In genomic region chr20:949717-950116, GRCh38 we compare ENCODE assay signal across 20 cellular contexts. TPM values are rescaled to one million over a fixed set of nuclear protein-coding genes. Genes with fewer than 3 reads are reported as not detected.
DNase-seq lines count a peak whose midpoint lies in the region; ATAC-seq and TF ChIP-seq lines count a peak whose summit lies in the region.
"Had no signal": no experiment of that assay in that cellular context is flagged by ENCODE, and none has a peak within 500 bp of the region (broad histone marks: within the 10 kb centered on the region; RNA-seq: fewer than 3 reads in every experiment).

No MANE protein-coding gene starts in this region.

- no peak overlapping the region for H3K9ac ChIP-seq in neuronal stem cell (ENCODE audit: low read depth, low read length, poor library complexity)

- H3K36me3 Mint-ChIP-seq in CD4-positive, CD25-positive, alpha-beta regulatory T cell = no peaks in the 10 kb centered on the region
- H3K36me3 Mint-ChIP-seq in Caco-2 (ENCODE audit: insufficient read depth, unreplicated experiment) = no peaks in the 10 kb centered on the region
- H3K36me3 Mint-ChIP-seq: CD8-positive, alpha-beta T cell had no signal

- H2BK5ac ChIP-seq in neuronal stem cell (ENCODE audit: low read length) = peak overlapping the region; percentile 71

- DNase-seq in CD4-positive, CD25-positive, alpha-beta regulatory T cell = no peak
- DNase-seq in left lobe of liver (ENCODE audit: low spot score) (peak; percentile 26), neuronal stem cell (ENCODE audit: low spot score) (no peak), NCI-H146 (lab: John Stamatoyannopoulos, UW) (no peak), Caco-2 (no peak), NCI-H510A (lab: John Stamatoyannopoulos, UW) (no peak)
- DNase-seq: C1 segment of cervical spinal cord; CD8-positive, alpha-beta T cell; DMS 273 treated with DMSO at 0.1 percent for 48 hours; DMS79; EL; GDM1; GOT3 had no signal

- no peak overlapping the region for H2AFZ ChIP-seq in neuronal stem cell (ENCODE audit: low read length)

- H4K8ac ChIP-seq in neuronal stem cell (ENCODE audit: low read depth, low read length) = no peak overlapping the region

- peaks cover 2% of the 10 kb centered on the region for H3K79me1 ChIP-seq in neuronal stem cell (ENCODE audit: low read depth, low read length)

- no peaks in the 10 kb centered on the region for H3K4me1 Mint-ChIP-seq in CD4-positive, CD25-positive, alpha-beta regulatory T cell
- H3K4me1 Mint-ChIP-seq in Caco-2 (ENCODE audit: low read depth, unreplicated experiment) = peaks cover 7% of the 10 kb centered on the region

- WGBS in neuronal stem cell (ENCODE audit: extremely low coverage in 2 of 2, insufficient read length in 2 of 2, insufficient replicate concordance in 1 of 2), 2 donors = no CpG with 5 or more reads among the region's 7 CpGs

- H3K9me3 Mint-ChIP-seq in CD4-positive, CD25-positive, alpha-beta regulatory T cell = peaks cover 0 to 4% (median 0%) of the 10 kb centered on the region in 7 donors
- H3K9me3 Mint-ChIP-seq in Caco-2 (ENCODE audit: unreplicated experiment) = peaks cover 12% of the 10 kb centered on the region
- H3K9me3 Mint-ChIP-seq: CD8-positive, alpha-beta T cell had no signal

- no peak overlapping the region for H3K4me3 Mint-ChIP-seq in CD4-positive, CD25-positive, alpha-beta regulatory T cell
- no peak overlapping the region for H3K4me3 Mint-ChIP-seq in Caco-2 (ENCODE audit: unreplicated experiment)
- H3K4me3 Mint-ChIP-seq: CD8-positive, alpha-beta T cell had no signal

- POLR2A ChIA-PET in HEK293 (lab: Yijun Ruan, JAX) (no interaction called here), Caco-2 (lab: Charles Lee) (no interaction called here)

- no peaks in the 10 kb centered on the region for H3K36me3 ChIP-seq in CD4-positive, CD25-positive, alpha-beta regulatory T cell (ENCODE audit: control insufficient read depth, insufficient read depth, low read length)
- no peaks in the 10 kb centered on the region for H3K36me3 ChIP-seq in HEK293 (ENCODE audit: control insufficient read depth in 2 of 2, insufficient read depth in 1 of 2, low read length in 2 of 2)
- no peaks in the 10 kb centered on the region for H3K36me3 ChIP-seq in neuronal stem cell (replicated peaks in 1 of 2; ENCODE audit: control insufficient read depth in 2 of 2, insufficient read depth in 2 of 2, low read length in 2 of 2)
- no peaks in the 10 kb centered on the region for H3K36me3 ChIP-seq in Caco-2 (ENCODE audit: control insufficient read depth, insufficient read depth, low read length)
- H3K36me3 ChIP-seq: HAP-1 had no signal

- H3K9me3 ChIP-seq in CD4-positive, CD25-positive, alpha-beta regulatory T cell (ENCODE audit: control insufficient read depth in 2 of 2, low read length in 2 of 2) = no peaks in the 10 kb centered on the region
- no peaks in the 10 kb centered on the region for H3K9me3 ChIP-seq in HEK293 (ENCODE audit: control insufficient read depth, insufficient read depth, low read depth, low read length)
- H3K9me3 ChIP-seq in neuronal stem cell (replicated peaks in 1 of 2; ENCODE audit: control insufficient read depth in 2 of 2, insufficient read depth in 1 of 2, low read depth in 1 of 2, low read length in 2 of 2) = no peaks in the 10 kb centered on the region
- H3K9me3 ChIP-seq in Caco-2 = no peaks in the 10 kb centered on the region
- H3K9me3 ChIP-seq: HAP-1 had no signal

- intact Hi-C loops in Caco-2 (cut with micrococcal nuclease; ENCODE audit: unreplicated experiment) = loop anchor here (10.0 kb wide), 2 partner anchors 75 to 265 kb away; no protein-coding TSS in a partner anchor

- H3K27me3 ChIP-seq in CD4-positive, CD25-positive, alpha-beta regulatory T cell (ENCODE audit: control insufficient read depth, insufficient read depth, low read length) = peaks cover 2% of the 10 kb centered on the region
- H3K27me3 ChIP-seq in neuronal stem cell (ENCODE audit: control insufficient read depth in 3 of 3, insufficient read depth in 3 of 3, low read depth in 1 of 3, low read length in 3 of 3) (peaks cover 0 to 8% (median 0%) of the 10 kb centered on the region in 3 experiments), Caco-2 (replicated peaks; ENCODE audit: control insufficient read depth, insufficient read depth, low read length) (no peaks in the 10 kb centered on the region)

- no peak overlapping the region for H3K4me2 ChIP-seq in neuronal stem cell (ENCODE audit: insufficient read depth, low read length, poor library complexity, severe bottlenecking)

- H3K27ac Mint-ChIP-seq in CD4-positive, CD25-positive, alpha-beta regulatory T cell = peak overlapping the region in 2 of 3 donors; percentile 19 to 23
- H3K27ac Mint-ChIP-seq in Caco-2 (ENCODE audit: unreplicated experiment) = no peak overlapping the region
- H3K27ac Mint-ChIP-seq: CD8-positive, alpha-beta T cell had no signal

- H2AK5ac ChIP-seq in neuronal stem cell (ENCODE audit: low read depth, low read length) = no peak overlapping the region

- no peak overlapping the region for H2BK15ac ChIP-seq in neuronal stem cell (ENCODE audit: low read length)

- peak overlapping the region; percentile 45 for H3K18ac ChIP-seq in neuronal stem cell (ENCODE audit: low read length)

- TF ChIP-seq CTCF in HEK293 (tag by site-specific recombination; IDR thresholded peaks at IDR 0.05) (no peak), Caco-2 (IDR thresholded peaks at IDR 0.05; ENCODE audit: insufficient read depth in 1 of 2, low read depth in 1 of 2, low read length in 1 of 2, severe bottlenecking in 1 of 2, unreplicated experiment in 1 of 2) (no peak)

- H3K4me3 ChIP-seq in CD4-positive, CD25-positive, alpha-beta regulatory T cell (ENCODE audit: low read depth, low read length) = no peak overlapping the region
- H3K4me3 ChIP-seq in HEK293 (ENCODE audit: low read depth, low read length) (no peak overlapping the region), neuronal stem cell (ENCODE audit: low read length in 2 of 2) (no peak overlapping the region), Caco-2 (ENCODE audit: low read depth, low read length) (no peak overlapping the region)
- H3K4me3 ChIP-seq: GM12878, HAP-1 had no signal

- H3K4me1 ChIP-seq in CD4-positive, CD25-positive, alpha-beta regulatory T cell (ENCODE audit: control insufficient read depth, insufficient read depth, low read length, poor library complexity, severe bottlenecking) = no peaks in the 10 kb centered on the region
- H3K4me1 ChIP-seq in HEK293 (ENCODE audit: control insufficient read depth, insufficient read depth, low read length) (no peaks in the 10 kb centered on the region), neuronal stem cell (ENCODE audit: control insufficient read depth in 2 of 2, insufficient read depth in 1 of 2, low read depth in 1 of 2, low read length in 2 of 2) (peaks cover 0 to 6% of the 10 kb centered on the region in 2 donors), Caco-2 (peaks cover 12% of the 10 kb centered on the region)
- H3K4me1 ChIP-seq: HAP-1 had no signal

- no peak overlapping the region for H3K4ac ChIP-seq in neuronal stem cell (ENCODE audit: low read length)

- no TSS peak for BruUV-seq in Caco-2 (replicated peaks; lab: Mats Ljungman, UMichigan)

- H4K91ac ChIP-seq in neuronal stem cell (ENCODE audit: low read depth, low read length, poor library complexity) = peak overlapping the region; percentile 69

- H3K23ac ChIP-seq in neuronal stem cell (ENCODE audit: low read depth, low read length, poor library complexity) = no peak overlapping the region

- H3K14ac ChIP-seq in neuronal stem cell (ENCODE audit: low read length) = no peak overlapping the region

- no peak overlapping the region for H2BK12ac ChIP-seq in neuronal stem cell (ENCODE audit: low read length)

- H3K27ac ChIP-seq in CD4-positive, CD25-positive, alpha-beta regulatory T cell (ENCODE audit: insufficient read depth, low read length, poor library complexity, severe bottlenecking) = no peak overlapping the region
- H3K27ac ChIP-seq in HEK293 (ENCODE audit: extremely low read depth, low read depth, low read length) = no peak overlapping the region
- H3K27ac ChIP-seq in neuronal stem cell (replicated peaks; ENCODE audit: low read length) = no peak overlapping the region

- H3K27me3 Mint-ChIP-seq in CD4-positive, CD25-positive, alpha-beta regulatory T cell = peaks cover 16% of the 10 kb centered on the region
- H3K27me3 Mint-ChIP-seq in Caco-2 (ENCODE audit: insufficient read depth, unreplicated experiment) = peaks cover 21% of the 10 kb centered on the region

- no peak for ATAC-seq in CD4-positive, CD25-positive, alpha-beta regulatory T cell (ENCODE audit: low read depth in 2 of 2)
- ATAC-seq in left lobe of liver (no peak), HG02798 (IDR thresholded peaks at IDR 0.05; ENCODE audit: poor library complexity, unreplicated experiment) (no peak)
- ATAC-seq: CD8-positive, alpha-beta T cell; GM12878 had no signal

- no peak overlapping the region for H2BK120ac ChIP-seq in neuronal stem cell (ENCODE audit: low read depth, low read length)

- CTCF ChIA-PET in HEK293 (lab: Yijun Ruan, JAX) = interaction anchor here (1.4 to 2.5 kb wide), 2 partner anchors 116 to 134 kb away, joined by 4 to 8 read pairs; partner anchors contain the start of gene FAM110A
- CTCF ChIA-PET in Caco-2 (lab: Charles Lee) = interaction anchor here (0.6 kb wide), 1 partner anchor 276 kb away, joined by 3 read pairs; the partner anchor contains the start of gene RAD21L1

TF ChIP-seq in HEK293, 187 proteins besides CTCF, POLR2A, EP300 and RAD21:
- TF ChIP-seq ZNF155 (tag by site-specific recombination; IDR thresholded peaks at IDR 0.05) (no peak), ZBTB7A (tag by site-specific recombination; IDR thresholded peaks at IDR 0.05; ENCODE audit: low read depth) (no peak), ZNF623 (tag by site-specific recombination; IDR thresholded peaks at IDR 0.05) (peak; percentile 52), ZNF324 (tag by site-specific recombination; IDR thresholded peaks at IDR 0.05) (no peak)

RNA-seq across cellular contexts. Expression of gene ANGPT4, which starts 33.6 kb away (rescaled TPM):
- total RNA-seq in CD4-positive, CD25-positive, alpha-beta regulatory T cell = not detected
- polyA plus RNA-seq in CD4-positive, CD25-positive, alpha-beta regulatory T cell = not detected
- total RNA-seq in left lobe of liver (0.05 TPM), Caco-2 (2022) (not detected in 2 replicates)
- 0.14 TPM for polyA plus RNA-seq in neuronal stem cell (2013, experiment 1 of 2)
- polyA plus RNA-seq in neuronal stem cell (2013, experiment 2 of 2) = 0.17 TPM
- total RNA-seq: A172; A673; CD8-positive, alpha-beta T cell; GM12878 had no signal
- polyA plus RNA-seq: BJ had no signal

RNA-seq across cellular contexts. Expression of gene RSPO4, which starts 52.4 kb away (rescaled TPM):
- 0.25 TPM for total RNA-seq in CD4-positive, CD25-positive, alpha-beta regulatory T cell
- polyA plus RNA-seq in CD4-positive, CD25-positive, alpha-beta regulatory T cell = not detected
- not detected for total RNA-seq in left lobe of liver
- 0.98 TPM for polyA plus RNA-seq in neuronal stem cell (2013, experiment 1 of 2)
- 0.90 TPM for polyA plus RNA-seq in neuronal stem cell (2013, experiment 2 of 2)
- total RNA-seq in Caco-2 (2022) = 0.26 and 0.41 TPM in 2 replicates
- total RNA-seq: A172, A673, GM12878 had no signal
